Comparison of ENCODE assay signal across 14 cellular contexts in the genomic region with DNA sequence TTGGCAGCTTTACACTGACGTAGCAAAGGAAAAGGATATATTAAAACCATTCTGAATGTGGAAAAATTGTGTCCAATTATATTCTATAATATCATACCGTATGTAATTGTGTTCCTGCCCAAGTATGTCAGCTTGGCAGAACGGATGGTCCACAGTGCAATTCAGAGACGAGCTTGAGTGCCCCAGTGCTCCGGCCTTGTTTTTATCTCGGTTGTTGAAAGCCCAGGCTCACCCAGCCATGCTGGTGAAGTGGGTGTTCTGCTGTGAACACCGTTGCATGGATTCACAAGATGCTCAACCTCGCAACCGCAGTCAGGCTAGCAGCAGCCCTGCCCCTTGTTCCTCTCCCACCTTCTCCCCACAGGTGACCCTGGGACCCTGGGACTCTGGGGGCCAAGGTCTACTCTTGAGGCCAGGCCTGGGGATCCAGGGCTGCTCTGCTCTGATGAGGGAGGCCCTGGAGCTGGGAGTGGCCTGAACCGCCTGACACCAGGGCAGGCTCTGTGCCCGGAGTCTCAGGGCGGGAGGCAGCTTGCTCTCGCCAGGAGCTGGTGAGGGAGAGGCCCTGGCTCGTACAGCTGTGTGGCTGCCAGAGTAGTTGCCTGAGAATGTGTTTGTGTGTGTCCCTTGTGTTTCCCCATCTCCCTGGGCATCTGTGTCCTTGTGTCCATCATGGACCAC. TPM values are rescaled to one million over a fixed set of nuclear protein-coding genes. Genes with fewer than 3 reads are reported as not detected.
DNase-seq lines count a peak whose midpoint lies in the region; ATAC-seq and TF ChIP-seq lines count a peak whose summit lies in the region.
"Had no signal": no experiment of that assay in that cellular context is flagged by ENCODE, and none has a peak within 500 bp of the region (broad histone marks: within the 10 kb centered on the region; RNA-seq: fewer than 3 reads in every experiment).

No MANE protein-coding gene starts in this region.

- H3K36me3 ChIP-seq in gastrocnemius medialis: no peaks in the 10 kb centered on the region

- POLR2A ChIA-PET in GM10248 (lab: Yijun Ruan, JAX): no interaction called here

- H3K27me3 Mint-ChIP-seq in stimulated activated naive CD8-positive, alpha-beta T cell treated with anti-CD3 and anti-CD28 coated beads, Interleukin-15, amount 100 ng/mL, for 72 hours: no peaks in the 10 kb centered on the region

- peak overlapping the region; percentile 99 for H3K27ac ChIP-seq in cingulate gyrus (ENCODE audit: low read depth, low read length)
- peak overlapping the region in 3 of 4 donors; percentile 34 to 60 (median 52) for H3K27ac ChIP-seq in gastrocnemius medialis
- H3K27ac ChIP-seq: HL-60 had no signal

- no peak for TF ChIP-seq POLR2A in gastrocnemius medialis (IDR thresholded peaks at IDR 0.05)

- intact Hi-C loops in gastrocnemius medialis (cut with DNase I; ENCODE audit: low total_unique reads): loop anchor here (2.0 kb wide), 1 partner anchor 13 kb away; no protein-coding TSS in a partner anchor

- H3K4me3 Mint-ChIP-seq in stimulated activated naive CD8-positive, alpha-beta T cell treated with anti-CD3 and anti-CD28 coated beads, Interleukin-15, amount 100 ng/mL, for 72 hours: no peak overlapping the region
- H3K4me3 Mint-ChIP-seq: activated naive CD4-positive, alpha-beta T cell treated with anti-CD3 and anti-CD28 coated beads, Interleukin-2, amount 10 ng/mL, durations not matched to agents 7 days and 5 days; CD4-positive, alpha-beta memory T cell; neural crest cell had no signal

- H3K27me3 ChIP-seq in gastrocnemius medialis: no peaks in the 10 kb centered on the region

- no peaks in the 10 kb centered on the region for H3K9me3 ChIP-seq in gastrocnemius medialis

- in situ Hi-C loops in gastrocnemius medialis (cut with MboI; ENCODE audit: low sequenced_read_pairs in 4 of 4): loop anchor here (25.0 kb wide), 3 partner anchors 395 to 520 kb away; a partner anchor contains a TSS

- no peak overlapping the region for H3K27ac Mint-ChIP-seq in stimulated activated naive CD8-positive, alpha-beta T cell treated with anti-CD3 and anti-CD28 coated beads, Interleukin-15, amount 100 ng/mL, for 72 hours
- H3K27ac Mint-ChIP-seq: activated naive CD4-positive, alpha-beta T cell treated with anti-CD3 and anti-CD28 coated beads, Interleukin-2, amount 10 ng/mL, durations not matched to agents 7 days and 5 days; CD4-positive, alpha-beta memory T cell had no signal

- peaks cover 11% of the 10 kb centered on the region for H3K4me1 Mint-ChIP-seq in stimulated activated naive CD8-positive, alpha-beta T cell treated with anti-CD3 and anti-CD28 coated beads, Interleukin-15, amount 100 ng/mL, for 72 hours
- H3K4me1 Mint-ChIP-seq: activated naive CD4-positive, alpha-beta T cell treated with anti-CD3 and anti-CD28 coated beads, Interleukin-2, amount 10 ng/mL, durations not matched to agents 7 days and 5 days had no signal

- no peaks in the 10 kb centered on the region for H3K4me1 ChIP-seq in gastrocnemius medialis

- TF ChIP-seq CTCF in gastrocnemius medialis (IDR thresholded peaks at IDR 0.05 in 4 of 5, conservative IDR thresholded peaks at IDR 0.05 in 1 of 5): no peak
- no peak for TF ChIP-seq CTCF in GM10248 (IDR thresholded peaks at IDR 0.05; ENCODE audit: control extremely low read depth, extremely low read depth, low read depth, missing control alignments)

- H3K4me3 ChIP-seq in gastrocnemius medialis: no peak overlapping the region

- H3K9me3 Mint-ChIP-seq in stimulated activated naive CD8-positive, alpha-beta T cell treated with anti-CD3 and anti-CD28 coated beads, Interleukin-15, amount 100 ng/mL, for 72 hours: no peaks in the 10 kb centered on the region
- H3K9me3 Mint-ChIP-seq: activated naive CD4-positive, alpha-beta T cell treated with anti-CD3 and anti-CD28 coated beads, Interleukin-2, amount 10 ng/mL, durations not matched to agents 7 days and 5 days; CD4-positive, alpha-beta memory T cell; neural crest cell had no signal

- CTCF ChIA-PET in GM10248 (lab: Yijun Ruan, JAX): interaction anchor here (1.0 to 2.3 kb wide), 4 partner anchors 12 to 393 kb away, joined by 3 to 6 read pairs (median 4); no protein-coding TSS in a partner anchor

- DNase-seq in DMS79 treated with DMSO at 0.1 percent for 48 hours (lab: John Stamatoyannopoulos, UW) (peak; percentile 78), left kidney (ENCODE audit: low read depth, low spot score) (peak; percentile 45), gastrocnemius medialis (peak; percentile 72 to 85), GM10248 (ENCODE audit: extremely low spot score) (no peak), GM19238 (ENCODE audit: insufficient read length, low spot score) (no peak)
- no peak for DNase-seq in stimulated activated naive CD8-positive, alpha-beta T cell treated with anti-CD3 and anti-CD28 coated beads, Interleukin-15, amount 100 ng/mL, for 72 hours
- DNase-seq: activated naive CD4-positive, alpha-beta T cell treated with anti-CD3 and anti-CD28 coated beads, Interleukin-2, amount 10 ng/mL, durations not matched to agents 7 days and 5 days; CD4-positive, alpha-beta memory T cell; NCI-H748 treated with DMSO at 0.1 percent for 48 hours had no signal

- peak; percentile 72 to 86 for ATAC-seq in gastrocnemius medialis
- no peak for ATAC-seq in GM21526 (IDR thresholded peaks at IDR 0.05; ENCODE audit: low FRiP score, unreplicated experiment)
- ATAC-seq in stimulated activated naive CD8-positive, alpha-beta T cell treated with anti-CD3 and anti-CD28 coated beads, Interleukin-15, amount 100 ng/mL, for 72 hours: no peak
- ATAC-seq: HCT116 had no signal

RNA-seq across cellular contexts. Expression of a gene that starts 11.2 kb away (rescaled TPM):
- 1 to 10 TPM; 1.8 to 2.6 (median 2.5) TPM for total RNA-seq in gastrocnemius medialis
- total RNA-seq: CD4-positive, alpha-beta memory T cell had no signal

Comparison
In these comparisons a context has a peak if more than half of its experiments do, and no peak if none do; other contexts are left out.
1. DNase-seq: peak in DMS79 treated with DMSO at 0.1 percent for 48 hours (single experiment), left kidney (single experiment) and gastrocnemius medialis (2 of 2); none in GM10248 (single experiment), stimulated activated naive CD8-positive, alpha-beta T cell treated with anti-CD3 and anti-CD28 coated beads, Interleukin-15, amount 100 ng/mL, for 72 hours (0 of 2) and GM19238 (single experiment).
2. ATAC-seq: peak in gastrocnemius medialis (2 of 2); none in GM21526 (single experiment) and stimulated activated naive CD8-positive, alpha-beta T cell treated with anti-CD3 and anti-CD28 coated beads, Interleukin-15, amount 100 ng/mL, for 72 hours (single experiment).